In the genomic region with DNA sequence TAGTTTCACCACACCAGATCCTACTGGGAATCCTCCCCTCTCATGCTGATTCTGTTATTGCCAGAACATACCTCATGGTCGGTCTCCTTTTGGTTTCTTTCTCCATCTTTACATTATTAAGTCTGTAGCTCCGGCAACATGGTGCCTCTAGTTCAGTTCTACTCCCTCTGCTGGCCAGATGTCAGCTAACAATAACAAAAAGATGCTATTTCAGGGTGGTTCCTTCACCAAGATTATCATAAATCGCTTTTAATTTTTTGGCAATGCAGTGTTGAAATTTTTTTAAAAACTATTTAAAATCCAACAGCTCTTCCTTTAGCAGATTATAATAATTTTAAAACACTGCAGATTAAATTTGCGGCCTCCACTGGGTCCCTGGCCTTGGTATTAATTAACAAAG, we compare ENCODE assay signal across 9 cellular contexts.
DNase-seq lines count a peak whose midpoint lies in the region; ATAC-seq and TF ChIP-seq lines count a peak whose summit lies in the region.
"Had no signal": no experiment of that assay in that cellular context is flagged by ENCODE, and none has a peak within 500 bp of the region (broad histone marks: within the 10 kb centered on the region; RNA-seq: fewer than 3 reads in every experiment).

No MANE protein-coding gene starts in this region.

- no peaks in the 10 kb centered on the region for H3K4me1 Mint-ChIP-seq in CD14-positive monocyte

- TF ChIP-seq CTCF in heart left ventricle (IDR thresholded peaks at IDR 0.05) (peak in 10 of 12 donors; percentile 8 to 43 (median 25)), cardiac fibroblast (IDR thresholded peaks at IDR 0.05; ENCODE audit: low read depth, low read length) (peak; percentile 35), testis (IDR thresholded peaks at IDR 0.05) (peak; percentile 38 to 50 (median 44)), vagina (IDR thresholded peaks at IDR 0.05) (no peak), CD14-positive monocyte (IDR thresholded peaks at IDR 0.05) (no peak)

- no peaks in the 10 kb centered on the region for H3K27me3 ChIP-seq in heart left ventricle
- H3K27me3 ChIP-seq in testis, result no peaks in the 10 kb centered on the region
- no peaks in the 10 kb centered on the region for H3K27me3 ChIP-seq in vagina

- intact Hi-C loops in heart left ventricle (cut with DNase I) (loop anchor here in 1 of 10 donors (10.0 kb wide), 1 partner anchor 1381 kb away; no protein-coding TSS in a partner anchor), cardiac septum (cut with DNase I) (loop anchor here (10.0 kb wide), 1 partner anchor 241 kb away; no protein-coding TSS in a partner anchor), testis (cut with DNase I; ENCODE audit: low total_unique reads) (no loop called here), vagina (cut with DNase I) (no loop called here), CD14-positive monocyte (cut with micrococcal nuclease) (no loop called here)

- ATAC-seq in heart left ventricle (no peak), HG03135 (IDR thresholded peaks at IDR 0.05; ENCODE audit: unreplicated experiment) (no peak)

- H3K4me3 Mint-ChIP-seq in CD14-positive monocyte, result no peak overlapping the region

- no peaks in the 10 kb centered on the region for H3K36me3 ChIP-seq in heart left ventricle
- no peaks in the 10 kb centered on the region for H3K36me3 ChIP-seq in testis (ENCODE audit: low read depth, missing control alignments)
- H3K36me3 ChIP-seq in vagina, result no peaks in the 10 kb centered on the region

- H3K4me3 ChIP-seq in heart left ventricle, result no peak overlapping the region
- no peak overlapping the region for H3K4me3 ChIP-seq in cardiac fibroblast (replicated peaks in 1 of 2; ENCODE audit: low read depth in 2 of 2, low read length in 2 of 2)
- H3K4me3 ChIP-seq in testis, result no peak overlapping the region
- no peak overlapping the region for H3K4me3 ChIP-seq in vagina

- no peaks in the 10 kb centered on the region for H3K4me1 ChIP-seq in heart left ventricle
- H3K4me1 ChIP-seq in testis, result no peaks in the 10 kb centered on the region
- H3K4me1 ChIP-seq in vagina, result no peaks in the 10 kb centered on the region

- H3K36me3 Mint-ChIP-seq in CD14-positive monocyte, result no peaks in the 10 kb centered on the region

- H3K27ac ChIP-seq in heart left ventricle (no peak overlapping the region), testis (no peak overlapping the region), vagina (no peak overlapping the region)

- TF ChIP-seq POLR2A in heart left ventricle (IDR thresholded peaks at IDR 0.05) (no peak), testis (IDR thresholded peaks at IDR 0.05) (no peak), vagina (IDR thresholded peaks at IDR 0.05) (no peak)

- H3K9me3 ChIP-seq in heart left ventricle (peaks cover 0 to 24% (median 9%) of the 10 kb centered on the region in 12 donors), testis (no peaks in the 10 kb centered on the region), vagina (no peaks in the 10 kb centered on the region)

- DNase-seq in heart left ventricle (no peak), cardiac septum (ENCODE audit: low spot score) (no peak), NCI-H1694 (lab: John Stamatoyannopoulos, UW) (peak; percentile 26), cardiac fibroblast (ENCODE audit: low read depth in 2 of 2) (peak in 1 of 2 donors; percentile 25), testis (peak; percentile 41), vagina (ENCODE audit: extremely low spot score in 2 of 2) (no peak), CD14-positive monocyte (ENCODE audit: low spot score) (no peak)
- DNase-seq: stimulated activated CD4-positive, alpha-beta T cell treated with anti-CD3 and anti-CD28 coated beads, Interleukin-4, amount 100 ng/mL, for 4 hours had no signal

- 62 to 68% (median 62%) methylated on average over 4 of the region's 4 CpGs for WGBS in heart left ventricle, 4 donors
- WGBS in testis, 2 donors, result 35 to 50% methylated on average over 4 of the region's 4 CpGs

- peaks cover 3 to 25% (median 11%) of the 10 kb centered on the region in 7 donors for H3K9me3 Mint-ChIP-seq in CD14-positive monocyte

- H3K27me3 Mint-ChIP-seq in CD14-positive monocyte (ENCODE audit: low read depth in 3 of 3), result peaks cover 0 to under 1% (median 0%) of the 10 kb centered on the region in 3 donors

- H3K27ac Mint-ChIP-seq in CD14-positive monocyte, result no peak overlapping the region

Comparison
In these comparisons a context has a peak if more than half of its experiments do, and no peak if none do; other contexts are left out.
1. DNase-seq: peak in NCI-H1694 (single experiment) and testis (single experiment); none in heart left ventricle (0 of 5), cardiac septum (single experiment), vagina (0 of 2) and CD14-positive monocyte (single experiment).
2. CTCF ChIP-seq: peak in heart left ventricle (10 of 12), cardiac fibroblast (single experiment) and testis (3 of 3); none in vagina (0 of 3) and CD14-positive monocyte (single experiment).